ENCODE assay signal across 13 cellular contexts in the genomic region with DNA sequence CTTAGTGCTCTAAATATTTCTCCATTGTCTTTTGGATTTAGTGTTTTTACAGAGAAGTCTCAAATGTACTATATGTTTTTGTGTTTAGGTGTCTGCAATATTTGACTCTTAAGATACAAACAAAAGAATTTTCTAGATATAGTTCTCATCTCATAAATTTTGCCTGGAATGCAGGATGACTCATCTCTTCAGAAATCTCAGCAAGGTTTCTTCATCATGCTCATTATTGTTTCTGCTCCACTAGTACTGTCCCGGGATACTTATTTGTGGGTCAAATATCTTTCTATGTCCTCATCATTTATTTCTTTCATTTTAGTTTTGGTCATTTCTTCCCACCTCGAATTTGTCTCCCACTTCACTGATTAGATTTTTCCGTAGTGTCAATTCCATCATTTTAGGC. TPM values are rescaled to one million over a fixed set of nuclear protein-coding genes. Genes with fewer than 3 reads are reported as not detected.
DNase-seq lines count a peak whose midpoint lies in the region; ATAC-seq, FAIRE-seq and TF ChIP-seq lines count a peak whose summit lies in the region.
"Had no signal": no experiment of that assay in that cellular context is flagged by ENCODE, and none has a peak within 500 bp of the region (broad histone marks: within the 10 kb centered on the region; RNA-seq: fewer than 3 reads in every experiment).

No MANE protein-coding gene starts in this region.

- H3K27me3 Mint-ChIP-seq in activated CD4-positive, alpha-beta T cell treated with anti-CD3 and anti-CD28 coated beads, Interleukin-2, amount 10 ng/mL, durations not matched to agents 24 days and 14 days = no peaks in the 10 kb centered on the region
- no peaks in the 10 kb centered on the region for H3K27me3 Mint-ChIP-seq in T-cell
- H3K27me3 Mint-ChIP-seq: B cell; central memory CD8-positive, alpha-beta T cell had no signal

- CTCF ChIA-PET in mammary epithelial cell (lab: Charles Lee; ENCODE audit: low non-redundant PET) (no interaction called here), T-cell (lab: Charles Lee) (no interaction called here)

- H3K9ac ChIP-seq in mammary epithelial cell (ENCODE audit: insufficient read depth, low read length) = no peak overlapping the region

- no peak for ATAC-seq in T-cell (replicated peaks in 1 of 4)
- ATAC-seq: esophagus mucosa had no signal

- no peak overlapping the region for H3K4me3 Mint-ChIP-seq in activated CD4-positive, alpha-beta T cell treated with anti-CD3 and anti-CD28 coated beads, Interleukin-2, amount 10 ng/mL, durations not matched to agents 24 days and 14 days
- no peak overlapping the region for H3K4me3 Mint-ChIP-seq in T-cell
- H3K4me3 Mint-ChIP-seq: B cell; central memory CD8-positive, alpha-beta T cell had no signal

- peak; percentile 51 for FAIRE-seq in islet of Langerhans (lab: Jason Lieb, UNC)

- no peak for TF ChIP-seq CTCF in mammary epithelial cell (conservative IDR thresholded peaks at IDR 0.05 in 1 of 2, IDR thresholded peaks at IDR 0.05 in 1 of 2; ENCODE audit: extremely low read depth in 1 of 2, insufficient read depth in 1 of 2, low read depth in 1 of 2, low read length in 2 of 2)

- WGBS in mammary epithelial cell (ENCODE audit: low coverage, missing lambda C conversion rate) = 67% methylated on average over 3 of the region's 3 CpGs

- peaks cover 5% of the 10 kb centered on the region for H3K9me3 Mint-ChIP-seq in activated CD4-positive, alpha-beta T cell treated with anti-CD3 and anti-CD28 coated beads, Interleukin-2, amount 10 ng/mL, durations not matched to agents 24 days and 14 days
- peaks cover 0 to 5% (median 4%) of the 10 kb centered on the region in 3 donors for H3K9me3 Mint-ChIP-seq in T-cell

- peaks cover 8% of the 10 kb centered on the region for H3K9me3 ChIP-seq in mammary epithelial cell (replicated peaks; ENCODE audit: insufficient read depth, low read length)

- H3K4me1 Mint-ChIP-seq in activated CD4-positive, alpha-beta T cell treated with anti-CD3 and anti-CD28 coated beads, Interleukin-2, amount 10 ng/mL, durations not matched to agents 24 days and 14 days = peaks cover 6% of the 10 kb centered on the region
- no peaks in the 10 kb centered on the region for H3K4me1 Mint-ChIP-seq in T-cell
- H3K4me1 Mint-ChIP-seq: B cell; central memory CD8-positive, alpha-beta T cell had no signal

- no peak overlapping the region for H3K4me2 ChIP-seq in mammary epithelial cell (ENCODE audit: insufficient read depth, low read depth, low read length)

- dilution Hi-C loops in mammary epithelial cell (cut with HindIII; ENCODE audit: low sequenced_read_pairs) = no loop called here

- H3K36me3 Mint-ChIP-seq in activated CD4-positive, alpha-beta T cell treated with anti-CD3 and anti-CD28 coated beads, Interleukin-2, amount 10 ng/mL, durations not matched to agents 24 days and 14 days (ENCODE audit: low read depth) = peaks cover 80% of the 10 kb centered on the region
- H3K36me3 Mint-ChIP-seq in T-cell = peaks cover 57% of the 10 kb centered on the region

- no peaks in the 10 kb centered on the region for H4K20me1 ChIP-seq in mammary epithelial cell (ENCODE audit: insufficient read depth, low read length)

- no peak overlapping the region for H3K4me3 ChIP-seq in mammary epithelial cell (replicated peaks in 1 of 3; ENCODE audit: insufficient read depth in 1 of 3, low read depth in 2 of 3, low read length in 3 of 3)

- in situ Hi-C loops in mammary epithelial cell (cut with MboI; ENCODE audit: low sequenced_read_pairs in 2 of 2) = no loop called here

- intact Hi-C loops in mammary epithelial cell (cut with micrococcal nuclease) = no loop called here
- intact Hi-C loops in activated CD4-positive, alpha-beta T cell treated with anti-CD3 and anti-CD28 coated beads, Interleukin-2, amount 10 ng/mL, durations not matched to agents 24 days and 14 days (cut with micrococcal nuclease) = no loop called here

- no TSS peak for BruUV-seq in mammary epithelial cell (replicated peaks; lab: Mats Ljungman, UMichigan)

- peaks cover 4% of the 10 kb centered on the region for H3K4me1 ChIP-seq in mammary epithelial cell (ENCODE audit: insufficient read depth, low read length)

- DNase-seq in AG08396 (ENCODE audit: low spot score) (peak; percentile 45), mammary epithelial cell (peak; percentile 23), T-cell (no peak), NCI-H345 (lab: John Stamatoyannopoulos, UW) (no peak), medulla oblongata (ENCODE audit: extremely low spot score) (no peak)
- no peak for DNase-seq in activated CD4-positive, alpha-beta T cell treated with anti-CD3 and anti-CD28 coated beads, Interleukin-2, amount 10 ng/mL, durations not matched to agents 24 days and 14 days
- DNase-seq: activated gamma-delta T cell treated with Interleukin-2 at 50 U/mL for 16 hours had no signal

- POLR2A ChIA-PET in T-cell (lab: Charles Lee) = no interaction called here

- H3K27ac ChIP-seq in mammary epithelial cell (ENCODE audit: insufficient read depth, low read depth, low read length) = no peak overlapping the region
- H3K27ac ChIP-seq: neutrophil had no signal

- no peaks in the 10 kb centered on the region for H3K79me2 ChIP-seq in mammary epithelial cell (ENCODE audit: insufficient read depth, low read length)

- H2AFZ ChIP-seq in mammary epithelial cell (ENCODE audit: low read depth, low read length) = no peak overlapping the region

- no peak for TF ChIP-seq EP300 in Ishikawa (IDR thresholded peaks at IDR 0.05; ENCODE audit: borderline replicate concordance)

- peaks cover 6% of the 10 kb centered on the region for H3K36me3 ChIP-seq in mammary epithelial cell (ENCODE audit: insufficient read depth, low read length)
- H3K36me3 ChIP-seq: neutrophil had no signal

- no peaks in the 10 kb centered on the region for H3K27me3 ChIP-seq in mammary epithelial cell (ENCODE audit: insufficient read depth, low read length)
- H3K27me3 ChIP-seq: neutrophil had no signal

- H3K27ac Mint-ChIP-seq in activated CD4-positive, alpha-beta T cell treated with anti-CD3 and anti-CD28 coated beads, Interleukin-2, amount 10 ng/mL, durations not matched to agents 24 days and 14 days = no peak overlapping the region
- H3K27ac Mint-ChIP-seq in T-cell = no peak overlapping the region
- H3K27ac Mint-ChIP-seq: B cell had no signal

- TF ChIP-seq RAD21 in Ishikawa (IDR thresholded peaks at IDR 0.05; ENCODE audit: low read depth) = no peak

TF ChIP-seq in Ishikawa, 13 proteins besides CTCF, POLR2A, EP300 and RAD21:
- TF ChIP-seq TEAD4 (IDR thresholded peaks at IDR 0.05) (peak; percentile 64), CEBPB (IDR thresholded peaks at IDR 0.05) (no peak)

RNA-seq across cellular contexts. Expression of a gene that starts 9.5 kb away (rescaled TPM):
- total RNA-seq in mammary epithelial cell = 10 to 100 TPM in 1 of 2 donors, 1 to 10 TPM in 1; 7.7 to 13.2 TPM
- 4.8 TPM for polyA plus RNA-seq in mammary epithelial cell
- polyA minus RNA-seq in mammary epithelial cell = 5.0 TPM
- total RNA-seq in activated CD4-positive, alpha-beta T cell treated with anti-CD3 and anti-CD28 coated beads, Interleukin-2, amount 10 ng/mL, durations not matched to agents 24 days and 14 days = 155 and 160 TPM in 2 replicates
- 10 to 100 TPM in 4 of 5 donors, 1 to 10 TPM in 1; 9.6 to 27.6 (median 15.8) TPM for total RNA-seq in T-cell

Comparison
In these comparisons a context has a peak if more than half of its experiments do, and no peak if none do; other contexts are left out.
1. DNase-seq: peak in AG08396 (single experiment) and mammary epithelial cell (single experiment); none in activated CD4-positive, alpha-beta T cell treated with anti-CD3 and anti-CD28 coated beads, Interleukin-2, amount 10 ng/mL, durations not matched to agents 24 days and 14 days (single experiment), T-cell (0 of 34), NCI-H345 (single experiment) and medulla oblongata (single experiment).